Comparison of ENCODE assay signal across 32 cellular contexts in genomic region chr2:147358375-147358774, GRCh38.
"Had no signal": no experiment of that assay in that cellular context is flagged by ENCODE, and none has a peak within 500 bp of the region (broad histone marks: within the 10 kb centered on the region; RNA-seq: fewer than 3 reads in every experiment).

No MANE protein-coding gene starts in this region.

- H3K27me3 ChIP-seq: ascending aorta, breast epithelium, cardiac muscle cell, colonic mucosa, esophagus squamous epithelium, heart left ventricle had no signal

- H3K27ac ChIP-seq: ascending aorta, cardiac muscle cell, colonic mucosa, epithelial cell of prostate, esophagus squamous epithelium, heart left ventricle had no signal

- FAIRE-seq: endometrium, endothelial cell of umbilical vein, frontal cortex had no signal

- H3K9me3 ChIP-seq: ascending aorta, breast epithelium, colonic mucosa, esophagus squamous epithelium, heart left ventricle had no signal

- ATAC-seq: activated CD4-positive, alpha-beta T cell treated with anti-CD3 and anti-CD28 coated beads for 36 hours; activated CD8-positive, alpha-beta memory T cell treated with anti-CD3 and anti-CD28 coated beads, Interleukin-2, amount 10 ng/mL, durations not matched to agents 7 days and 5 days; activated CD8-positive, alpha-beta T cell treated with anti-CD3 and anti-CD28 coated beads, Interleukin-2, amount 10 ng/mL, durations not matched to agents 7 days and 5 days; activated naive CD8-positive, alpha-beta T cell treated with anti-CD3 and anti-CD28 coated beads, Interleukin-2, amount 50 U/mL, for 24 hours; heart left ventricle; T-helper 17 cell had no signal

- DNase-seq: activated CD4-positive, alpha-beta memory T cell treated with anti-CD3 and anti-CD28 coated beads for 36 hours; activated CD4-positive, alpha-beta T cell treated with anti-CD3 and anti-CD28 coated beads for 36 hours; activated CD4-positive, alpha-beta T cell treated with anti-CD3 and anti-CD28 coated beads, Interleukin-2, amount 10 ng/mL, durations not matched to agents 24 days and 14 days; activated CD4-positive, CD25-positive, alpha-beta regulatory T cell; activated CD4-positive, CD25-positive, alpha-beta regulatory T cell treated with anti-CD3 and anti-CD28 coated beads, Interleukin-2, amount 50 U/mL, for 72 hours; activated CD8-positive, alpha-beta memory T cell treated with anti-CD3 and anti-CD28 coated beads, Interleukin-2, amount 10 ng/mL, durations not matched to agents 7 days and 5 days; activated CD8-positive, alpha-beta memory T cell treated with anti-CD3 and anti-CD28 coated beads, Interleukin-2, amount 50 U/mL, for 4 hours; activated CD8-positive, alpha-beta T cell treated with anti-CD3 and anti-CD28 coated beads, Interleukin-2, amount 10 ng/mL, durations not matched to agents 7 days and 5 days; activated effector memory CD4-positive, alpha-beta T cell treated with anti-CD3 and anti-CD28 coated beads, Interleukin-2, amount 50 U/mL, for 16 hours; activated naive CD4-positive, alpha-beta T cell treated with anti-CD3 and anti-CD28 coated beads for 36 hours; activated naive CD8-positive, alpha-beta T cell treated with anti-CD3 and anti-CD28 coated beads for 36 hours; activated naive CD8-positive, alpha-beta T cell treated with anti-CD3 and anti-CD28 coated beads, Interleukin-2, amount 50 U/mL, for 24 hours; activated T-cell treated with anti-CD3 and anti-CD28 coated beads, Interleukin-2, amount 50 U/mL, for 1 hour; activated T-cell treated with anti-CD3 and anti-CD28 coated beads, Interleukin-2, amount 50 U/mL, for 48 hours; central memory CD4-positive, alpha-beta T cell; cerebellar nuclear complex; colonic mucosa; effector CD8-positive, alpha-beta T cell; esophagus squamous epithelium; foreskin fibroblast; glutamatergic neuron; heart left ventricle; T-helper 1 cell; T-helper 17 cell; T1000 had no signal

- H3K36me3 ChIP-seq: ascending aorta, breast epithelium, cardiac muscle cell, colonic mucosa, esophagus squamous epithelium, heart left ventricle had no signal

- H3K4me1 ChIP-seq: ascending aorta, breast epithelium, colonic mucosa, heart left ventricle had no signal

- H3K4me3 ChIP-seq: ascending aorta, breast epithelium, cardiac muscle cell, colonic mucosa, esophagus squamous epithelium, heart left ventricle had no signal
